Comparison of ENCODE assay signal across 21 cellular contexts in the genomic region with DNA sequence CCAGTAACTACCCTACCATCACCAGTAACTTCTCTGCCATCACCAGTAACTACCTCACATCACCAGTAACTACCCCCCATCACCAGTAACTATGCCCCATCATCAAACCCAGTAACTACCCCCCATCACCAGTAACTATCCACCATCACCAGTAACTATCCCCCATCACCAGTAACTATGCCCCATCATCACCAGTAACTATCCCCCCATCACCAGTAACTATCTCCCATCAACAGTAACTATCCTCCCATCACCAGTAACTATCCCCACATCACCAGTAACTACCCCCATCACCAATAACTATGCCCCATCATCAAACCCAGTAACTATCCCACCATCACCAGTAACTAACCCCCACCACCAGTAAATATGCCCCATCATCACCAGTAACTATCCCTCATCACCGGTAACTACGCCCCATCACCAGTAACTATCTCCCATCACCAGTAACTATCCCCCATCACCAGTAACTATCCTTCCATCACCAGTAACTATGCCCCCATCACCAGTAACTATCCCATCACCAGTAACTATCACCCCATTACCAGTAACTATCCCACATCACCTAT. TPM values are rescaled to one million over a fixed set of nuclear protein-coding genes. Genes with fewer than 3 reads are reported as not detected.
DNase-seq lines count a peak whose midpoint lies in the region; ATAC-seq, FAIRE-seq and TF ChIP-seq lines count a peak whose summit lies in the region.
"Had no signal": no experiment of that assay in that cellular context is flagged by ENCODE, and none has a peak within 500 bp of the region (broad histone marks: within the 10 kb centered on the region; RNA-seq: fewer than 3 reads in every experiment).

No MANE protein-coding gene starts in this region.

- no peak for TF ChIP-seq RAD21 in K562 (CRISPR knock-in tag; conservative IDR thresholded peaks at IDR 0.05 in 1 of 2, IDR thresholded peaks at IDR 0.05 in 1 of 2)

- peaks cover 13 to 32% (median 27%) of the 10 kb centered on the region in 3 donors for H3K36me3 Mint-ChIP-seq in CD8-positive, alpha-beta memory T cell
- H3K36me3 Mint-ChIP-seq in HFFc6 (ENCODE audit: low read depth), result peaks cover 54% of the 10 kb centered on the region
- H3K36me3 Mint-ChIP-seq in nephron (ENCODE audit: low read depth), result peaks cover 56% of the 10 kb centered on the region

- no peak for TF ChIP-seq POLR2A in K562 (conservative IDR thresholded peaks at IDR 0.05)

- intact Hi-C loops in K562 (cut with micrococcal nuclease) (loop anchor here (5.0 kb wide), 1 partner anchor 88 kb away; a partner anchor contains a TSS), sciatic nerve (cut with DNase I) (no loop called here)

- in situ Hi-C loops in K562 (cut with MboI), result loop anchor here (25.0 kb wide), 1 partner anchor 1163 kb away; no protein-coding TSS in a partner anchor

- POLR2A ChIA-PET in CD8-positive, alpha-beta memory T cell (lab: Charles Lee), result no interaction called here
- POLR2A ChIA-PET in K562 (lab: Yijun Ruan, JAX), result no interaction called here

- no peaks in the 10 kb centered on the region for H3K9me3 ChIP-seq in CD8-positive, alpha-beta memory T cell (ENCODE audit: low read length)
- H3K9me3 ChIP-seq in K562 (replicated peaks; ENCODE audit: control insufficient read depth, insufficient read depth, low read depth, low read length), result no peaks in the 10 kb centered on the region; the same call in 1 of the 2 replicates
- H3K9me3 ChIP-seq: SJSA1, thyroid gland had no signal

- H3K27ac Mint-ChIP-seq in CD8-positive, alpha-beta memory T cell, result peak overlapping the region in 6 of 8 donors; percentile 20 to 90 (median 62)
- H3K27ac Mint-ChIP-seq in HFFc6 (no peak overlapping the region), nephron (no peak overlapping the region)
- H3K27ac Mint-ChIP-seq: progenitor cell of endocrine pancreas had no signal

- WGBS in K562 (ENCODE audit: insufficient coverage, low coverage, missing lambda C conversion rate), result no CpG with 5 or more reads among the region's 2 CpGs

- no peak for TF ChIP-seq EP300 in K562 (IDR thresholded peaks at IDR 0.05; ENCODE audit: low read length)

- H3K79me2 ChIP-seq in K562 (ENCODE audit: control insufficient read depth, insufficient read depth, low read length), result peaks cover 16% of the 10 kb centered on the region

- peaks cover 32% of the 10 kb centered on the region for H3K4me1 ChIP-seq in CD8-positive, alpha-beta memory T cell (ENCODE audit: insufficient read depth, low read length)
- H3K4me1 ChIP-seq in K562 (replicated peaks in 1 of 2; ENCODE audit: control insufficient read depth in 2 of 2, insufficient read depth in 2 of 2, low read length in 2 of 2), result peaks cover 0 to 13% of the 10 kb centered on the region in 2 experiments; a peak in 2 of 5 replicates
- H3K4me1 ChIP-seq: SJSA1 had no signal

- H3K9ac ChIP-seq in K562 (ENCODE audit: insufficient read depth in 1 of 2, low read depth in 2 of 2, low read length in 2 of 2), result no peak overlapping the region

- peaks cover 0 to 5% of the 10 kb centered on the region in 2 donors for H3K27me3 Mint-ChIP-seq in CD8-positive, alpha-beta memory T cell
- peaks cover 3% of the 10 kb centered on the region; the same call in 1 of the 2 replicates for H3K27me3 Mint-ChIP-seq in HFFc6 (ENCODE audit: insufficient read depth)
- H3K27me3 Mint-ChIP-seq in nephron (ENCODE audit: low read depth), result no peaks in the 10 kb centered on the region

- no peak overlapping the region for H3K4me2 ChIP-seq in K562 (ENCODE audit: insufficient read depth, low read length)

- peaks cover 22 to 47% (median 32%) of the 10 kb centered on the region in 3 donors for H3K4me1 Mint-ChIP-seq in CD8-positive, alpha-beta memory T cell
- H3K4me1 Mint-ChIP-seq in HFFc6 (ENCODE audit: low read depth) (no peaks in the 10 kb centered on the region), nephron (no peaks in the 10 kb centered on the region)

- no peaks in the 10 kb centered on the region for H3K27me3 ChIP-seq in CD8-positive, alpha-beta memory T cell (ENCODE audit: insufficient read depth, low read length, poor library complexity, severe bottlenecking)
- H3K27me3 ChIP-seq in K562 (ENCODE audit: control insufficient read depth in 2 of 2, insufficient read depth in 2 of 2, low read length in 2 of 2) (no peaks in the 10 kb centered on the region), H7 (ENCODE audit: control insufficient read depth, insufficient read depth, low read length) (no peaks in the 10 kb centered on the region)
- H3K27me3 ChIP-seq: SJSA1, thyroid gland had no signal

- no peak overlapping the region for H3K27ac ChIP-seq in CD8-positive, alpha-beta memory T cell (ENCODE audit: low read depth, low read length)
- H3K27ac ChIP-seq in K562 (ENCODE audit: extremely low read depth, low read depth, low read length), result no peak overlapping the region
- H3K27ac ChIP-seq: SJSA1, thyroid gland had no signal

- no peak overlapping the region for H3K4me3 ChIP-seq in CD8-positive, alpha-beta memory T cell (ENCODE audit: low read length)
- H3K4me3 ChIP-seq in K562 (no peak overlapping the region), H7 (ENCODE audit: insufficient read depth, low read depth, low read length) (no peak overlapping the region)
- H3K4me3 ChIP-seq: SJSA1, thyroid gland had no signal

- no peak for FAIRE-seq in K562 (lab: Jason Lieb, UNC)
- FAIRE-seq: GM18507, small intestine had no signal

- H4K20me1 ChIP-seq in K562 (replicated peaks; ENCODE audit: control insufficient read depth, insufficient read depth, low read length), result no peaks in the 10 kb centered on the region

- H3K9me1 ChIP-seq in K562 (ENCODE audit: control insufficient read depth, insufficient read depth, low read length), result no peaks in the 10 kb centered on the region

- no peak for TF ChIP-seq CTCF in HFFc6 (IDR thresholded peaks at IDR 0.05)
- TF ChIP-seq CTCF in K562 (IDR thresholded peaks at IDR 0.05 in 2 of 3, conservative IDR thresholded peaks at IDR 0.05 in 1 of 3; ENCODE audit: insufficient read depth in 2 of 3, low read depth in 1 of 3, low read length in 3 of 3), result no peak
- TF ChIP-seq CTCF in nephron (IDR thresholded peaks at IDR 0.05; ENCODE audit: unreplicated experiment in 3 of 3), result no peak

- peak in 1 of 5 donors; percentile 7 for DNase-seq in CD8-positive, alpha-beta memory T cell
- DNase-seq in HFFc6, result no peak
- no peak for DNase-seq in K562 (ENCODE audit: extremely low read depth in 1 of 4, low spot score in 3 of 4)
- no peak for DNase-seq in sciatic nerve (ENCODE audit: low spot score)
- no peak for DNase-seq in GDM1 (lab: John Stamatoyannopoulos, UW)
- DNase-seq in AG20443 (ENCODE audit: low spot score), result no peak
- DNase-seq in H7, result no peak
- DNase-seq: activated CD4-positive, alpha-beta T cell treated with anti-CD3 and anti-CD28 coated beads, Interleukin-2, amount 50 U/mL, for 1 hour; activated gamma-delta T cell treated with Interleukin-2 at 50 U/mL for 16 hours; AML-193; HCEC 1CT; Kasumi-1; left ventricle myocardium superior; NCI-H1105; NCI-H2107; small intestine; thyroid gland had no signal

- no TSS peak for BruUV-seq in K562 (replicated peaks; lab: Mats Ljungman, UMichigan)

- no peaks in the 10 kb centered on the region for H3K36me3 ChIP-seq in CD8-positive, alpha-beta memory T cell (ENCODE audit: insufficient read depth, low read length)
- H3K36me3 ChIP-seq in K562 (ENCODE audit: control insufficient read depth, insufficient read depth, low read length) (0 out of 3 replicates have a peak, but pooled peaks cover 2% of the 10 kb centered on the region), H7 (replicated peaks; ENCODE audit: control insufficient read depth, insufficient read depth, low read length) (peaks cover 7% of the 10 kb centered on the region)
- H3K36me3 ChIP-seq: thyroid gland had no signal

- no peak overlapping the region for H2AFZ ChIP-seq in K562 (ENCODE audit: low read depth, low read length)

- no peak for ATAC-seq in K562
- ATAC-seq in sciatic nerve, result no peak
- ATAC-seq: left ventricle myocardium superior had no signal

- H3K9me3 Mint-ChIP-seq in CD8-positive, alpha-beta memory T cell, result peaks cover 3 to 21% (median 11%) of the 10 kb centered on the region in 5 donors
- H3K9me3 Mint-ChIP-seq in HFFc6 (peaks cover 37% of the 10 kb centered on the region), nephron (peaks cover 49% of the 10 kb centered on the region)

- CTCF ChIA-PET in CD8-positive, alpha-beta memory T cell (lab: Charles Lee), result no interaction called here
- CTCF ChIA-PET in K562 (lab: Yijun Ruan, JAX; ENCODE audit: low intra/inter-chr PET ratio), result no interaction called here

- peak overlapping the region in 2 of 7 donors; percentile 22 to 46 for H3K4me3 Mint-ChIP-seq in CD8-positive, alpha-beta memory T cell
- H3K4me3 Mint-ChIP-seq in HFFc6 (peak overlapping the region; percentile 13), nephron (peak overlapping the region; percentile 46 to 62 (median 60))

RNA-seq across cellular contexts. Expression of a gene that starts 3.0 kb away (rescaled TPM):
- 10 to 100 TPM; 26.1 to 26.5 TPM for total RNA-seq in CD8-positive, alpha-beta memory T cell
- polyA plus RNA-seq in CD8-positive, alpha-beta memory T cell, result 47.9 TPM
- total RNA-seq in HFFc6 (2021; fragmentation: NEBNext Ultra II Directional; extraction: Animal tissue kit (Norgen Biotek cat#: 25700)), result 10 to 100 TPM; 26.8 to 35.1 (median 32.8) TPM
- 21.1 and 30.0 TPM in 2 replicates for total RNA-seq in K562 (2011; cell fraction: chromatin; rRNA removed; ENCODE audit: low replicate concordance)
- 19.0 and 21.1 TPM in 2 replicates for total RNA-seq in K562 (2011; cell fraction: nucleolus; rRNA removed)
- total RNA-seq in K562 (2011; cell fraction: nucleoplasm; rRNA removed), result 16.6 and 25.3 TPM in 2 replicates
- 11.8 and 12.2 TPM in 2 replicates for total RNA-seq in K562 (2014; rRNA removed)
- 3.9 and 4.4 TPM in 2 replicates for total RNA-seq in K562 (2014; rRNA removed; fragmentation: Illumina TruSeq; extraction: Trizol)
- total RNA-seq in K562 (2015; rRNA removed; fragmentation: Illumina TruSeq; extraction: Trizol), result 7.1 and 8.2 TPM in 2 replicates
- total RNA-seq in K562 (2021), result 18.0 and 20.6 TPM in 2 replicates
- 7.8 and 13.9 TPM in 2 replicates for polyA plus RNA-seq in K562 (2011; rRNA removed)
- 11.3 and 16.3 TPM in 2 replicates for polyA plus RNA-seq in K562 (2011; cell fraction: cytosol; rRNA removed)
- 15.2 and 17.1 TPM in 2 replicates for polyA plus RNA-seq in K562 (2011; cell fraction: nucleus; rRNA removed)
- polyA plus RNA-seq in K562 (2012), result 12.1 and 26.9 TPM in 2 replicates
- polyA plus RNA-seq in K562 (2014; fragmentation: Illumina TruSeq; extraction: Trizol), result 7.6 and 11.9 TPM in 2 replicates
- polyA plus RNA-seq in K562 (2014; fragmentation: Nextera tagmentation; extraction: Ambion mirVana), result 1 to 10 TPM in 1 of 2 experiments, under 1 TPM in 1; 0.56 to 1.2 TPM
- 17.1 and 20.3 TPM in 2 replicates for polyA plus RNA-seq in K562 (2014; rRNA removed)
- polyA minus RNA-seq in K562 (2011; rRNA and poly(A)+ RNA removed), result 5.0 and 5.6 TPM in 2 replicates
- polyA minus RNA-seq in K562 (2011; cell fraction: cytosol; rRNA and poly(A)+ RNA removed), result 6.2 and 11.7 TPM in 2 replicates
- 5.3 and 7.9 TPM in 2 replicates for polyA minus RNA-seq in K562 (2011; cell fraction: nucleus; rRNA and poly(A)+ RNA removed)
- 35.0 TPM for total RNA-seq in sciatic nerve
- total RNA-seq in H7 (2014; rRNA removed; shearing (Covaris generic)), result 36.5 and 37.0 TPM in 2 replicates

RNA-seq across cellular contexts. Expression of a gene that starts 57.8 kb away (rescaled TPM):
- total RNA-seq in CD8-positive, alpha-beta memory T cell, result 100 to 1,000 TPM; 330 to 341 TPM
- polyA plus RNA-seq in CD8-positive, alpha-beta memory T cell, result 469 TPM
- 100 to 1,000 TPM; 295 to 345 (median 320) TPM for total RNA-seq in HFFc6 (2021; fragmentation: NEBNext Ultra II Directional; extraction: Animal tissue kit (Norgen Biotek cat#: 25700))
- 32.2 and 125 TPM in 2 replicates for total RNA-seq in K562 (2011; cell fraction: chromatin; rRNA removed; ENCODE audit: low replicate concordance)
- total RNA-seq in K562 (2011; cell fraction: nucleolus; rRNA removed), result 167 and 186 TPM in 2 replicates
- 94.8 and 148 TPM in 2 replicates for total RNA-seq in K562 (2011; cell fraction: nucleoplasm; rRNA removed)
- total RNA-seq in K562 (2014; rRNA removed) (150 and 196 TPM in 2 replicates), K562 (2014; rRNA removed; fragmentation: Illumina TruSeq; extraction: Trizol) (43.0 and 58.7 TPM in 2 replicates), K562 (2015; rRNA removed; fragmentation: Illumina TruSeq; extraction: Trizol) (177 and 181 TPM in 2 replicates), K562 (2021) (318 and 330 TPM in 2 replicates), sciatic nerve (167 TPM)
- polyA plus RNA-seq in K562 (2011; rRNA removed) (129 and 261 TPM in 2 replicates), K562 (2014; fragmentation: Illumina TruSeq; extraction: Trizol) (118 and 276 TPM in 2 replicates), K562 (2014; fragmentation: Nextera tagmentation; extraction: Ambion mirVana) (10 to 100 TPM; 24.6 to 39.3 TPM), K562 (2014; rRNA removed) (260 and 272 TPM in 2 replicates)
- 445 and 542 TPM in 2 replicates for polyA plus RNA-seq in K562 (2011; cell fraction: cytosol; rRNA removed)
- polyA plus RNA-seq in K562 (2011; cell fraction: nucleus; rRNA removed), result 114 and 138 TPM in 2 replicates
- polyA plus RNA-seq in K562 (2012), result 340 and 778 TPM in 2 replicates
- 84.2 and 86.4 TPM in 2 replicates for polyA minus RNA-seq in K562 (2011; rRNA and poly(A)+ RNA removed)
- 213 and 368 TPM in 2 replicates for polyA minus RNA-seq in K562 (2011; cell fraction: cytosol; rRNA and poly(A)+ RNA removed)
- 69.5 and 102 TPM in 2 replicates for polyA minus RNA-seq in K562 (2011; cell fraction: nucleus; rRNA and poly(A)+ RNA removed)
- 496 and 508 TPM in 2 replicates for total RNA-seq in H7 (2014; rRNA removed; shearing (Covaris generic))

Comparison
In these comparisons a context has a peak if more than half of its experiments do, and no peak if none do; other contexts are left out.
1. H3K27ac Mint-ChIP-seq: peak in CD8-positive, alpha-beta memory T cell (6 of 8); none in HFFc6 (single experiment) and nephron (0 of 3).